1 cellular context compared by ENCODE assay signal in genomic region chr13:59691501-59692066, GRCh38.
TF ChIP-seq lines count a peak whose summit lies in the region.

No MANE protein-coding gene starts in this region.

TF ChIP-seq in HepG2, 621 proteins besides CTCF, POLR2A, EP300 and RAD21 (continued from another document):
- TF ChIP-seq E2F5 (CRISPR knock-in tag; conservative IDR thresholded peaks at IDR 0.05) (no peak), ARID2 (CRISPR knock-in tag; IDR thresholded peaks at IDR 0.05; ENCODE audit: borderline replicate concordance) (no peak)
TF ChIP-seq in HepG2: peak in this region for 45.
